In genomic region chr6:27545271-27546046, GRCh38 we compare ENCODE assay signal across 8 cellular contexts.
DNase-seq lines count a peak whose midpoint lies in the region; ATAC-seq and TF ChIP-seq lines count a peak whose summit lies in the region.

No MANE protein-coding gene starts in this region.

- peaks cover 69 to 89% of the 10 kb centered on the region in 2 donors for H3K27me3 Mint-ChIP-seq in natural killer cell treated with Interleukin-12 subunit alpha and Interleukin-12 subunit beta and Interleukin-15 and Interleukin-18, amount 100 ng/mL, for 72 hours
- peaks cover 66 to 72% of the 10 kb centered on the region in 2 donors for H3K27me3 Mint-ChIP-seq in natural killer cell (ENCODE audit: low read depth in 2 of 2)

- peaks cover 24% of the 10 kb centered on the region for H3K36me3 Mint-ChIP-seq in natural killer cell treated with Interleukin-12 subunit alpha and Interleukin-12 subunit beta and Interleukin-15 and Interleukin-18, amount 100 ng/mL, for 72 hours
- peaks cover 26% of the 10 kb centered on the region for H3K36me3 Mint-ChIP-seq in natural killer cell

- DNase-seq in natural killer cell treated with Interleukin-12 subunit alpha and Interleukin-12 subunit beta and Interleukin-15 and Interleukin-18, amount 100 ng/mL, for 72 hours (ENCODE audit: low spot score): no peak
- DNase-seq in natural killer cell (no peak), RWPE2 (ENCODE audit: low spot score) (peak; percentile 83), fibroblast of mammary gland (ENCODE audit: low read depth) (peak; percentile 85), activated gamma-delta T cell treated with Interleukin-2 at 50 U/mL for 16 hours (no peak), cortex of kidney (lab: John Stamatoyannopoulos, UW) (no peak), CD1c-positive myeloid dendritic cell (ENCODE audit: extremely low spot score) (no peak)
- peak; percentile 46 to 55 for DNase-seq in stimulated activated CD8-positive, alpha-beta memory T cell treated with anti-CD3 and anti-CD28 coated beads, Interleukin-2, amount 100 ng/mL, for 48 hours (ENCODE audit: low read depth in 2 of 2)

- H3K36me3 ChIP-seq in RWPE2 (ENCODE audit: low read depth): no peaks in the 10 kb centered on the region

- intact Hi-C loops in natural killer cell (cut with micrococcal nuclease): no loop called here

- H3K4me1 ChIP-seq in RWPE2 (ENCODE audit: insufficient read depth, poor library complexity, severe bottlenecking): peaks cover 9% of the 10 kb centered on the region

- no peaks in the 10 kb centered on the region for H3K27me3 ChIP-seq in RWPE2 (ENCODE audit: insufficient read depth, poor library complexity, severe bottlenecking)

- H3K4me3 ChIP-seq in RWPE2 (ENCODE audit: severe bottlenecking): peak overlapping the region; percentile 41
- H3K4me3 ChIP-seq in fibroblast of mammary gland (ENCODE audit: control insufficient read depth, low read depth, low read length): peak overlapping the region; percentile 69

- peak; percentile 40 to 72 for ATAC-seq in natural killer cell treated with Interleukin-12 subunit alpha and Interleukin-12 subunit beta and Interleukin-15 and Interleukin-18, amount 100 ng/mL, for 72 hours
- ATAC-seq in natural killer cell (no peak), RWPE2 (ENCODE audit: low read depth) (peak; percentile 55)

- H3K4me1 Mint-ChIP-seq in natural killer cell treated with Interleukin-12 subunit alpha and Interleukin-12 subunit beta and Interleukin-15 and Interleukin-18, amount 100 ng/mL, for 72 hours (ENCODE audit: low read depth in 2 of 2): peaks cover 4 to 13% of the 10 kb centered on the region in 2 donors
- peaks cover 6 to 12% of the 10 kb centered on the region in 2 donors for H3K4me1 Mint-ChIP-seq in natural killer cell

- H3K4me3 Mint-ChIP-seq in natural killer cell treated with Interleukin-12 subunit alpha and Interleukin-12 subunit beta and Interleukin-15 and Interleukin-18, amount 100 ng/mL, for 72 hours: peak overlapping the region; percentile 60
- H3K4me3 Mint-ChIP-seq in natural killer cell: no peak overlapping the region

- H3K9me3 ChIP-seq in RWPE2 (ENCODE audit: severe bottlenecking): no peaks in the 10 kb centered on the region

- no peak for TF ChIP-seq CTCF in natural killer cell (IDR thresholded peaks at IDR 0.05)
- no peak for TF ChIP-seq CTCF in RWPE2 (IDR thresholded peaks at IDR 0.05; ENCODE audit: poor library complexity, severe bottlenecking)
- TF ChIP-seq CTCF in fibroblast of mammary gland (conservative IDR thresholded peaks at IDR 0.05; ENCODE audit: control insufficient read depth, insufficient read depth, low read depth, low read length): no peak

- peak overlapping the region in 1 of 2 donors; percentile 37 for H3K27ac Mint-ChIP-seq in natural killer cell treated with Interleukin-12 subunit alpha and Interleukin-12 subunit beta and Interleukin-15 and Interleukin-18, amount 100 ng/mL, for 72 hours
- no peak overlapping the region for H3K27ac Mint-ChIP-seq in natural killer cell

- H3K9me3 Mint-ChIP-seq in natural killer cell treated with Interleukin-12 subunit alpha and Interleukin-12 subunit beta and Interleukin-15 and Interleukin-18, amount 100 ng/mL, for 72 hours: no peaks in the 10 kb centered on the region
- peaks cover 0 to 4% of the 10 kb centered on the region in 2 donors for H3K9me3 Mint-ChIP-seq in natural killer cell

- peak overlapping the region; percentile 51 for H3K27ac ChIP-seq in RWPE2 (ENCODE audit: poor library complexity, severe bottlenecking)

Comparison
In these comparisons a context has a peak if more than half of its experiments do, and no peak if none do; other contexts are left out.
1. ATAC-seq: peak in natural killer cell treated with Interleukin-12 subunit alpha and Interleukin-12 subunit beta and Interleukin-15 and Interleukin-18, amount 100 ng/mL, for 72 hours (2 of 2) and RWPE2 (single experiment); none in natural killer cell (0 of 3).
2. DNase-seq: peak in RWPE2 (single experiment), fibroblast of mammary gland (single experiment) and stimulated activated CD8-positive, alpha-beta memory T cell treated with anti-CD3 and anti-CD28 coated beads, Interleukin-2, amount 100 ng/mL, for 48 hours (2 of 2); none in natural killer cell treated with Interleukin-12 subunit alpha and Interleukin-12 subunit beta and Interleukin-15 and Interleukin-18, amount 100 ng/mL, for 72 hours (single experiment), natural killer cell (single experiment), activated gamma-delta T cell treated with Interleukin-2 at 50 U/mL for 16 hours (single experiment), cortex of kidney (single experiment) and CD1c-positive myeloid dendritic cell (single experiment).